In the genomic region with DNA sequence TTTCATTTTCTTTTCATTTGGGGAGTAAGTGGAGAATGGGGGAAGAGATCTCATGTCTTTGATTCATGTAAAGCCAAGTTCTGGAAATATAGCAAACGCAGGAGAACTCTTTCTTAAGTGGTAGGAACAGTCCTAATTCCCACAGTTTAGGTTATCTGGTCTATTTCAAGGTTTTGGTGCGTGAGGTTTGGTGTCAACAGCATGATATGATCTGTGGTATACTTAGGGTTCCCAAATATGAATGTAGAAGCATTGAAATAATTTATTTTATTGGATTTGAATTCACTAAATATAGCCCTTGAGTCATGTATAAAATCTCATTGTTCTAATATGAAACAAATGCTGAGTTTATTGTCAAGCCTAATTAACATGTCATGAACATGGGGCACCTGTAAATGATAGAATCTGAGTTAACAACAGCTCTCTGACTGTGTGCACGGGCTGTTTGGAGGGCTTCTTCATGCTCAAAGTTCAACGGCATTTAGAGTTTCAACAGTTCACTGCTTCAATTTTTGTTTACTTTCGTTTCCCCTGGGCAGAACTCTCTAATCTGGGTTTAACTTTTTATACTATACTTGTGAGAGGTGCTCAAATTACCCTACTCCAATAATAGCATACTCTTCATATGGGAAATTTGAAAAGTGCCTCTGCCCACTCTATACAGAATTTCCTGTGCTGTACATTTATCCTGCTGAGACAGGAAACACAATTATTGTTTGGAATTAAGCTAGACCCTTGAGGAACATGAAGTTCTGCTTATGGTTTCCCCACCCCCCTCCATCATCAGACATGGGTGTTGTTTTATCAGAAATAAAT, we compare ENCODE assay signal across 8 cellular contexts.
DNase-seq lines count a peak whose midpoint lies in the region; ATAC-seq and TF ChIP-seq lines count a peak whose summit lies in the region.

No MANE protein-coding gene starts in this region.

- H3K9ac ChIP-seq in DND-41 (ENCODE audit: low read depth, low read length): peak overlapping the region; percentile 46
- H3K9ac ChIP-seq in GM23248: peak overlapping the region; percentile 99
- H3K9ac ChIP-seq in trophoblast cell (ENCODE audit: low read length): no peak overlapping the region

- in situ Hi-C loops in GM23248 (cut with MboI): loop anchor here (10.0 kb wide), 2 partner anchors 55 to 235 kb away; no protein-coding TSS in a partner anchor

- no peak overlapping the region for H2AK5ac ChIP-seq in trophoblast cell (ENCODE audit: low read length)

- H3K9me2 ChIP-seq in GM23248 (ENCODE audit: insufficient read depth): no peaks in the 10 kb centered on the region

- CTCF ChIA-PET in RWPE1 (lab: Yijun Ruan, JAX): no interaction called here

- WGBS in GM23248 (ENCODE audit: low coverage in 1 of 2, low lambda C conversion rate in 2 of 2, missing lambda C conversion rate in 2 of 2), 2 experiments: 0 to 1% methylated on average over 5 of the region's 5 CpGs
- 12% methylated on average over 5 of the region's 5 CpGs for WGBS in esophagus muscularis mucosa
- WGBS in trophoblast cell (ENCODE audit: extremely low coverage, insufficient coverage, insufficient read length): no CpG with 5 or more reads among the region's 5 CpGs

- no peak overlapping the region for H3K4ac ChIP-seq in trophoblast cell (ENCODE audit: low read depth, low read length)

- H2AFZ ChIP-seq in DND-41 (ENCODE audit: low read depth, low read length) (peak overlapping the region; percentile 61), GM23248 (peak overlapping the region; percentile 27), trophoblast cell (ENCODE audit: insufficient read depth, low read length, poor library complexity) (no peak overlapping the region)

- TF ChIP-seq CTCF in DND-41 (IDR thresholded peaks at IDR 0.05; ENCODE audit: borderline replicate concordance, extremely low read depth, low read length, poor library complexity, severe bottlenecking): no peak
- no peak for TF ChIP-seq CTCF in RWPE1 (conservative IDR thresholded peaks at IDR 0.05; ENCODE audit: low read depth)
- TF ChIP-seq CTCF in esophagus muscularis mucosa (IDR thresholded peaks at IDR 0.05): no peak

- H3K4me2 ChIP-seq in DND-41 (ENCODE audit: insufficient read depth, low read length) (peak overlapping the region; percentile 52), GM23248 (ENCODE audit: unreplicated experiment) (peak overlapping the region; percentile 96), trophoblast cell (ENCODE audit: low read length) (no peak overlapping the region)

- H4K20me1 ChIP-seq in DND-41 (ENCODE audit: insufficient read depth, low read length): no peaks in the 10 kb centered on the region
- no peaks in the 10 kb centered on the region for H4K20me1 ChIP-seq in GM23248 (ENCODE audit: insufficient read depth)

- POLR2A ChIA-PET in RWPE1 (lab: Yijun Ruan, JAX; ENCODE audit: low non-redundant PET): interaction anchor here (0.8 kb wide), 1 partner anchor 775 kb away, joined by 4 read pairs; no protein-coding TSS in a partner anchor

- peak overlapping the region in 1 of 2 experiments; percentile 8; a peak in 2 of 4 replicates for H3K4me3 ChIP-seq in DND-41 (ENCODE audit: low read depth in 1 of 2, low read length in 2 of 2)
- H3K4me3 ChIP-seq in GM23248: peak overlapping the region; percentile 72
- H3K4me3 ChIP-seq in esophagus muscularis mucosa: peak overlapping the region; percentile 2 to 47 (median 38)
- H3K4me3 ChIP-seq in trophoblast cell (ENCODE audit: low read depth, low read length): no peak overlapping the region

- H3K9me3 ChIP-seq in DND-41 (ENCODE audit: insufficient read depth, low read length, severe bottlenecking) (no peaks in the 10 kb centered on the region), GM23248 (ENCODE audit: low read depth) (no peaks in the 10 kb centered on the region), esophagus muscularis mucosa (no peaks in the 10 kb centered on the region), trophoblast cell (ENCODE audit: insufficient read depth, low read depth, low read length) (no peaks in the 10 kb centered on the region)

- H3K23ac ChIP-seq in trophoblast cell (ENCODE audit: low read length): no peak overlapping the region

- H3K27ac ChIP-seq in DND-41 (ENCODE audit: low read length) (peak overlapping the region; percentile 75), GM23248 (peak overlapping the region; percentile 100), RWPE1 (peak overlapping the region; percentile 42; the same call in 1 of the 2 replicates), esophagus muscularis mucosa (replicated peaks in 1 of 4) (peak overlapping the region; percentile 71 to 84 (median 76)), trophoblast cell (ENCODE audit: low read depth, low read length) (peak overlapping the region; percentile 79)

- TF ChIP-seq POLR2A in esophagus muscularis mucosa (IDR thresholded peaks at IDR 0.05; ENCODE audit: low read depth): no peak

- no peak overlapping the region for H2BK12ac ChIP-seq in trophoblast cell (ENCODE audit: low read length)

- no peak overlapping the region for H4K12ac ChIP-seq in trophoblast cell (ENCODE audit: low read depth, low read length)

- DNase-seq in DND-41 (peak; percentile 47), GM23248 (peak; percentile 65), RWPE1 (ENCODE audit: low spot score) (peak; percentile 17), esophagus muscularis mucosa (ENCODE audit: extremely low spot score) (no peak), trophoblast cell (peak in 1 of 2 donors; percentile 16), SHP77 (lab: John Stamatoyannopoulos, UW) (no peak)

- peaks cover 43% of the 10 kb centered on the region for H3F3A ChIP-seq in GM23248 (ENCODE audit: insufficient read depth)

- H2BK5ac ChIP-seq in trophoblast cell (ENCODE audit: low read depth, low read length, poor library complexity): no peak overlapping the region

- H3K36me3 ChIP-seq in DND-41 (ENCODE audit: insufficient read depth, low read length) (no peaks in the 10 kb centered on the region), GM23248 (ENCODE audit: low read depth) (no peaks in the 10 kb centered on the region), esophagus muscularis mucosa (no peaks in the 10 kb centered on the region), trophoblast cell (ENCODE audit: control insufficient read depth in 1 of 2, insufficient read depth in 2 of 2, low read length in 2 of 2) (no peaks in the 10 kb centered on the region)

- H3K79me1 ChIP-seq in trophoblast cell (ENCODE audit: low read length): peaks cover 12% of the 10 kb centered on the region

- no peak overlapping the region for H4K8ac ChIP-seq in trophoblast cell (ENCODE audit: low read depth, low read length)

- H2BK120ac ChIP-seq in trophoblast cell (ENCODE audit: insufficient read depth, low read length, poor library complexity): no peak overlapping the region

- TF ChIP-seq EP300 in esophagus muscularis mucosa (IDR thresholded peaks at IDR 0.05): no peak

- peak overlapping the region; percentile 26 for H4K91ac ChIP-seq in trophoblast cell (ENCODE audit: low read depth, low read length)

- H3K79me2 ChIP-seq in DND-41 (ENCODE audit: insufficient read depth, low read length) (no peaks in the 10 kb centered on the region), GM23248 (ENCODE audit: insufficient read depth) (no peaks in the 10 kb centered on the region), trophoblast cell (ENCODE audit: control insufficient read depth, insufficient read depth, low read length, poor library complexity) (no peaks in the 10 kb centered on the region)

- intact Hi-C loops in esophagus muscularis mucosa (cut with DNase I): loop anchor here (5.0 kb wide), 3 partner anchors 37 to 248 kb away; no protein-coding TSS in a partner anchor

- peaks cover 46% of the 10 kb centered on the region for H3K4me1 ChIP-seq in DND-41 (ENCODE audit: insufficient read depth, low read length)
- H3K4me1 ChIP-seq in GM23248 (ENCODE audit: insufficient read depth): peaks cover 40% of the 10 kb centered on the region
- peaks cover 20 to 39% (median 36%) of the 10 kb centered on the region in 4 donors for H3K4me1 ChIP-seq in esophagus muscularis mucosa
- H3K4me1 ChIP-seq in trophoblast cell (ENCODE audit: control insufficient read depth in 1 of 2, insufficient read depth in 2 of 2, low read length in 2 of 2): peaks cover 2 to 4% of the 10 kb centered on the region in 2 experiments

- ATAC-seq in DND-41 (ENCODE audit: insufficient read depth, low read depth): peak; percentile 68
- no peak for ATAC-seq in GM21717 (IDR thresholded peaks at IDR 0.05; ENCODE audit: unreplicated experiment)
- ATAC-seq in GM19395 (IDR thresholded peaks at IDR 0.05; ENCODE audit: unreplicated experiment): no peak

- no peaks in the 10 kb centered on the region for H3K27me3 ChIP-seq in DND-41 (ENCODE audit: insufficient read depth, low read length, poor library complexity)
- H3K27me3 ChIP-seq in GM23248 (replicated peaks; ENCODE audit: insufficient read depth): no peaks in the 10 kb centered on the region
- H3K27me3 ChIP-seq in esophagus muscularis mucosa: no peaks in the 10 kb centered on the region
- H3K27me3 ChIP-seq in trophoblast cell (ENCODE audit: insufficient read depth, low read length): no peaks in the 10 kb centered on the region

- no peak overlapping the region for H3K18ac ChIP-seq in trophoblast cell (ENCODE audit: low read length)

- H3K14ac ChIP-seq in trophoblast cell (ENCODE audit: low read length): no peak overlapping the region

Comparison
In these comparisons a context has a peak if more than half of its experiments do, and no peak if none do; other contexts are left out.
1. DNase-seq: peak in DND-41 (single experiment), GM23248 (single experiment) and RWPE1 (single experiment); none in esophagus muscularis mucosa (single experiment) and SHP77 (0 of 2).
2. H3K27ac ChIP-seq: peak in every context shown above with its lines; median percentile 100 in GM23248; 79 in trophoblast cell; 76 in esophagus muscularis mucosa; 75 in DND-41; 42 in RWPE1.